ENCODE assay signal across 19 cellular contexts in the genomic region with DNA sequence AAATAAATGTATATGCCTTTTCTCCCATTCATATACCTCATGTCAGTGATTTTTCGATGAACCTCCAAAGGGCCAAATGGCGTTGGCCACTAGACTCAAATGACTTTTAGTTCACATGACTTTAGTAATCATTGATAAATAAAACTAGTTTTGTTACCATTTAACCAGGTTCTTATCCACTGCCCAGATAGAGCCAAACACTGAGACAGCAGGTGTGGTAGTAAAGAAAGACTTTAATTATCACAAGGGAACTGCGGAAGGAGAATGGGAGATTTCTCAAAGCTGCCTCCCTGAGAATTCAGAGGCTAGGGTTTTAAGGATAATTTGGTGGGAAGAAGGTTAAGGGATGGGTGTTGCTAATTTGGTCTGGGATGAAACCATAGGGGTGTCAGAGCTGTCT. TPM values are rescaled to one million over a fixed set of nuclear protein-coding genes. Genes with fewer than 3 reads are reported as not detected.
DNase-seq lines count a peak whose midpoint lies in the region; ATAC-seq, FAIRE-seq and TF ChIP-seq lines count a peak whose summit lies in the region.
"Had no signal": no experiment of that assay in that cellular context is flagged by ENCODE, and none has a peak within 500 bp of the region (broad histone marks: within the 10 kb centered on the region; RNA-seq: fewer than 3 reads in every experiment).

No MANE protein-coding gene starts in this region.

- H3K27ac ChIP-seq in HepG2 (ENCODE audit: extremely low read length, insufficient read depth, low read length): no peak overlapping the region
- no peak overlapping the region for H3K27ac ChIP-seq in right lobe of liver
- H3K27ac ChIP-seq in Karpas-422 (ENCODE audit: low read length): no peak overlapping the region
- H3K27ac ChIP-seq: 22Rv1; A549; BLaER1 treated with 17β-estradiol and CSF1 and Interleukin-3, amounts not matched to agents 10 nM and 100 nM; C4-2B had no signal

- H3K36me3 ChIP-seq in HepG2 (replicated peaks in 1 of 2; ENCODE audit: control insufficient read depth in 1 of 2, insufficient read depth in 2 of 2, low read length in 2 of 2): no peaks in the 10 kb centered on the region
- no peaks in the 10 kb centered on the region for H3K36me3 ChIP-seq in right lobe of liver
- 0 out of 2 replicates have a peak, but pooled peaks cover 5% of the 10 kb centered on the region for H3K36me3 ChIP-seq in Karpas-422 (ENCODE audit: insufficient read depth, low read length)

- BruUV-seq in HepG2 (replicated peaks; lab: Mats Ljungman, UMichigan): no TSS peak

- TF ChIP-seq POLR2A in HepG2 (IDR thresholded peaks at IDR 0.05; ENCODE audit: insufficient read depth in 1 of 2, low read depth in 2 of 2, low read length in 2 of 2): no peak
- no peak for TF ChIP-seq POLR2A in right lobe of liver (IDR thresholded peaks at IDR 0.05)

- intact Hi-C loops in HepG2 (cut with micrococcal nuclease; ENCODE audit: unreplicated experiment) (no loop called here), right lobe of liver (cut with DNase I) (no loop called here), cardiac septum (cut with DNase I) (no loop called here)

- TF ChIP-seq CTCF in HepG2 (CRISPR knock-in tag; IDR thresholded peaks at IDR 0.05) (no peak), right lobe of liver (IDR thresholded peaks at IDR 0.05) (no peak)

- H3K27me3 ChIP-seq in HepG2 (ENCODE audit: control insufficient read depth in 1 of 2, insufficient read depth in 2 of 2, low read length in 2 of 2) (no peaks in the 10 kb centered on the region), right lobe of liver (no peaks in the 10 kb centered on the region), Karpas-422 (ENCODE audit: low read length) (no peaks in the 10 kb centered on the region)
- H3K27me3 ChIP-seq: BLaER1 treated with 17β-estradiol and CSF1 and Interleukin-3, amounts not matched to agents 10 nM and 100 nM had no signal

- CTCF ChIA-PET in HepG2 (lab: Yijun Ruan, JAX; ENCODE audit: low intra/inter-chr PET ratio, low total read pairs): no interaction called here

- H3K9ac ChIP-seq in HepG2 (ENCODE audit: insufficient read depth, low read depth, low read length): no peak overlapping the region
- H3K9ac ChIP-seq in Karpas-422 (ENCODE audit: low read length): no peak overlapping the region
- H3K9ac ChIP-seq: BLaER1 treated with 17β-estradiol and CSF1 and Interleukin-3, amounts not matched to agents 10 nM and 100 nM had no signal

- ATAC-seq in HepG2 (no peak), right lobe of liver (no peak)
- ATAC-seq: A549; CD8-positive, alpha-beta T cell had no signal

- no peak for DNase-seq in HepG2 (ENCODE audit: low spot score)
- no peak for DNase-seq in right lobe of liver
- DNase-seq in Karpas-422: peak; percentile 20
- no peak for DNase-seq in cardiac septum (ENCODE audit: low spot score)
- no peak for DNase-seq in superior temporal gyrus (ENCODE audit: extremely low spot score)
- DNase-seq: AML-193; Caco-2; Calu3; CD4-positive, alpha-beta T cell; CD8-positive, alpha-beta T cell; DMS79 treated with DMSO at 0.1 percent for 48 hours; GF-D8 had no signal

- no peaks in the 10 kb centered on the region for H4K20me1 ChIP-seq in HepG2 (ENCODE audit: insufficient read depth, low read length)
- no peaks in the 10 kb centered on the region for H4K20me1 ChIP-seq in Karpas-422 (ENCODE audit: insufficient read depth, low read depth, low read length)
- H4K20me1 ChIP-seq: BLaER1 treated with 17β-estradiol and CSF1 and Interleukin-3, amounts not matched to agents 10 nM and 100 nM had no signal

- FAIRE-seq in HepG2 (lab: Jason Lieb, UNC): no peak
- FAIRE-seq: A549, D721Med, G401.6, GM12891 had no signal

- H2AFZ ChIP-seq in HepG2 (ENCODE audit: low read length) (no peak overlapping the region), Karpas-422 (ENCODE audit: low read length) (no peak overlapping the region)

- H3K79me2 ChIP-seq in HepG2 (ENCODE audit: insufficient read depth, low read length): no peaks in the 10 kb centered on the region
- no peaks in the 10 kb centered on the region for H3K79me2 ChIP-seq in Karpas-422 (ENCODE audit: low read length)

- 62% methylated on average over 3 of the region's 3 CpGs for WGBS in HepG2 (ENCODE audit: low lambda C conversion rate)
- 92% methylated on average over 3 of the region's 3 CpGs for WGBS in right lobe of liver (ENCODE audit: insufficient coverage, low coverage, low lambda C conversion rate, missing lambda C conversion rate)

- POLR2A ChIA-PET in HepG2 (lab: Yijun Ruan, JAX): no interaction called here

- H3K9me3 ChIP-seq in HepG2 (ENCODE audit: low read length): peaks cover 56% of the 10 kb centered on the region
- peaks cover 0 to 10% (median 4%) of the 10 kb centered on the region in 4 donors for H3K9me3 ChIP-seq in right lobe of liver
- peaks cover 46% of the 10 kb centered on the region for H3K9me3 ChIP-seq in Karpas-422 (ENCODE audit: low read length)

- no peak for TF ChIP-seq RAD21 in HepG2 (CRISPR knock-in tag; IDR thresholded peaks at IDR 0.05)

- no peak overlapping the region for H3K4me3 ChIP-seq in HepG2 (replicated peaks in 1 of 3; ENCODE audit: insufficient read depth in 1 of 3, low read depth in 2 of 3, low read length in 3 of 3)
- no peak overlapping the region for H3K4me3 ChIP-seq in right lobe of liver
- H3K4me3 ChIP-seq in Karpas-422 (ENCODE audit: low read length): no peak overlapping the region
- H3K4me3 ChIP-seq: A549 had no signal

- TF ChIP-seq EP300 in HepG2 (IDR thresholded peaks at IDR 0.05; ENCODE audit: low read depth in 2 of 2, low read length in 2 of 2): no peak
- no peak for TF ChIP-seq EP300 in HepG2 (CRISPR knock-in tag; IDR thresholded peaks at IDR 0.05; ENCODE audit: borderline replicate concordance)

- H3K4me1 ChIP-seq in HepG2 (ENCODE audit: insufficient read depth, low read length) (no peaks in the 10 kb centered on the region), right lobe of liver (no peaks in the 10 kb centered on the region), Karpas-422 (ENCODE audit: low read length) (no peaks in the 10 kb centered on the region)
- H3K4me1 ChIP-seq: A549; BLaER1 treated with 17β-estradiol and CSF1 and Interleukin-3, amounts not matched to agents 10 nM and 100 nM; Caco-2 had no signal

- in situ Hi-C loops in HepG2 (cut with HindIII; ENCODE audit: extremely low pct_ligation_motif_present, low pct_unique_long_range_greater_than_20kb): no loop called here

- H3K4me2 ChIP-seq in HepG2 (ENCODE audit: low read depth, low read length): no peak overlapping the region
- no peak overlapping the region for H3K4me2 ChIP-seq in Karpas-422 (ENCODE audit: low read depth, low read length, poor library complexity, severe bottlenecking)
- H3K4me2 ChIP-seq: A549; BLaER1 treated with 17β-estradiol and CSF1 and Interleukin-3, amounts not matched to agents 10 nM and 100 nM had no signal

- no peaks in the 10 kb centered on the region for H3K9me2 ChIP-seq in Karpas-422 (replicated peaks; ENCODE audit: insufficient read depth, low read length)

RNA-seq across cellular contexts. Expression of a gene that starts 19.4 kb away (rescaled TPM):
- total RNA-seq in HepG2 (2016; rRNA removed; fragmentation: Illumina TruSeq; extraction: Trizol): 12.0 and 18.8 TPM in 2 replicates
- 1.2 and 1.4 TPM in 2 replicates for total RNA-seq in HepG2 (2016; cell fraction: cytosol; rRNA removed; fragmentation: Illumina TruSeq; extraction: Trizol; ENCODE audit: low read depth)
- total RNA-seq in HepG2 (2016; cell fraction: insoluble cytoplasmic fraction; rRNA removed; fragmentation: Illumina TruSeq; extraction: Trizol): 12.7 and 18.0 TPM in 2 replicates
- total RNA-seq in HepG2 (2016; cell fraction: membrane; rRNA removed; fragmentation: Illumina TruSeq; extraction: Trizol): 4.9 TPM in 2 replicates
- total RNA-seq in HepG2 (2016; cell fraction: nucleus; rRNA removed; fragmentation: Illumina TruSeq; extraction: Trizol): 7.5 and 7.7 TPM in 2 replicates
- polyA plus RNA-seq in HepG2 (2011; rRNA removed): 4.1 and 4.4 TPM in 2 replicates
- polyA plus RNA-seq in HepG2 (2011; cell fraction: cytosol; rRNA removed): 2.9 and 3.7 TPM in 2 replicates
- polyA plus RNA-seq in HepG2 (2011; cell fraction: nucleus; rRNA removed): 2.3 and 3.0 TPM in 2 replicates
- 5.1 and 5.6 TPM in 2 replicates for polyA plus RNA-seq in HepG2 (2012)
- polyA plus RNA-seq in HepG2 (2016; cell fraction: cytosol; fragmentation: Illumina TruSeq; extraction: Trizol; ENCODE audit: low read depth): 0.51 and 0.53 TPM in 2 replicates
- 10.7 and 11.9 TPM in 2 replicates for polyA plus RNA-seq in HepG2 (2016; cell fraction: insoluble cytoplasmic fraction; fragmentation: Illumina TruSeq; extraction: Trizol; ENCODE audit: low read depth)
- 2.0 TPM in 2 replicates for polyA plus RNA-seq in HepG2 (2016; cell fraction: membrane; fragmentation: Illumina TruSeq; extraction: Trizol; ENCODE audit: low read depth)
- polyA plus RNA-seq in HepG2 (2016; cell fraction: nucleus; fragmentation: Illumina TruSeq; extraction: Trizol; ENCODE audit: insufficient read depth, low read depth): 8.6 and 8.7 TPM in 2 replicates
- polyA minus RNA-seq in HepG2 (2011; rRNA and poly(A)+ RNA removed; ENCODE audit: low replicate concordance): 16.0 and 35.1 TPM in 2 replicates
- 7.6 and 8.2 TPM in 2 replicates for polyA minus RNA-seq in HepG2 (2011; cell fraction: cytosol; rRNA and poly(A)+ RNA removed)
- polyA minus RNA-seq in HepG2 (2011; cell fraction: nucleus; rRNA and poly(A)+ RNA removed): 4.9 and 5.1 TPM in 2 replicates
- total RNA-seq in right lobe of liver: 1 to 10 TPM; 2.3 to 4.7 (median 3.7) TPM
- 7.5 TPM in 2 replicates for total RNA-seq in Karpas-422 (2014; rRNA removed; shearing (Covaris generic); ENCODE audit: low replicate concordance)
- 5.1 TPM for total RNA-seq in cardiac septum

RNA-seq across cellular contexts. Expression of a gene that starts 42.4 kb away (rescaled TPM):
- total RNA-seq in HepG2 (2016; rRNA removed; fragmentation: Illumina TruSeq; extraction: Trizol) (9.0 and 14.9 TPM in 2 replicates), right lobe of liver (1 to 10 TPM; 3.0 to 6.7 (median 5.5) TPM), cardiac septum (5.0 TPM)
- 0.61 and 0.71 TPM in 2 replicates for total RNA-seq in HepG2 (2016; cell fraction: cytosol; rRNA removed; fragmentation: Illumina TruSeq; extraction: Trizol; ENCODE audit: low read depth)
- 9.1 and 14.2 TPM in 2 replicates for total RNA-seq in HepG2 (2016; cell fraction: insoluble cytoplasmic fraction; rRNA removed; fragmentation: Illumina TruSeq; extraction: Trizol)
- 3.4 and 4.1 TPM in 2 replicates for total RNA-seq in HepG2 (2016; cell fraction: membrane; rRNA removed; fragmentation: Illumina TruSeq; extraction: Trizol)
- total RNA-seq in HepG2 (2016; cell fraction: nucleus; rRNA removed; fragmentation: Illumina TruSeq; extraction: Trizol): 8.3 and 8.7 TPM in 2 replicates
- 3.6 and 3.8 TPM in 2 replicates for polyA plus RNA-seq in HepG2 (2011; rRNA removed)
- 2.8 and 2.9 TPM in 2 replicates for polyA plus RNA-seq in HepG2 (2011; cell fraction: cytosol; rRNA removed)
- 2.6 and 3.1 TPM in 2 replicates for polyA plus RNA-seq in HepG2 (2011; cell fraction: nucleus; rRNA removed)
- polyA plus RNA-seq in HepG2 (2012): 3.2 and 4.1 TPM in 2 replicates
- 0.17 and 0.28 TPM in 2 replicates for polyA plus RNA-seq in HepG2 (2016; cell fraction: cytosol; fragmentation: Illumina TruSeq; extraction: Trizol; ENCODE audit: low read depth)
- 10.2 and 10.4 TPM in 2 replicates for polyA plus RNA-seq in HepG2 (2016; cell fraction: insoluble cytoplasmic fraction; fragmentation: Illumina TruSeq; extraction: Trizol; ENCODE audit: low read depth)
- polyA plus RNA-seq in HepG2 (2016; cell fraction: membrane; fragmentation: Illumina TruSeq; extraction: Trizol; ENCODE audit: low read depth): 1.0 and 1.3 TPM in 2 replicates
- 4.8 and 5.5 TPM in 2 replicates for polyA plus RNA-seq in HepG2 (2016; cell fraction: nucleus; fragmentation: Illumina TruSeq; extraction: Trizol; ENCODE audit: insufficient read depth, low read depth)
- polyA minus RNA-seq in HepG2 (2011; rRNA and poly(A)+ RNA removed; ENCODE audit: low replicate concordance): 18.8 and 26.5 TPM in 2 replicates
- polyA minus RNA-seq in HepG2 (2011; cell fraction: cytosol; rRNA and poly(A)+ RNA removed): 6.6 and 7.6 TPM in 2 replicates
- polyA minus RNA-seq in HepG2 (2011; cell fraction: nucleus; rRNA and poly(A)+ RNA removed): 12.4 and 12.9 TPM in 2 replicates
- 3.4 and 5.2 TPM in 2 replicates for total RNA-seq in Karpas-422 (2014; rRNA removed; shearing (Covaris generic); ENCODE audit: low replicate concordance)
